Comparison of ENCODE assay signal across 15 cellular contexts in the genomic region with DNA sequence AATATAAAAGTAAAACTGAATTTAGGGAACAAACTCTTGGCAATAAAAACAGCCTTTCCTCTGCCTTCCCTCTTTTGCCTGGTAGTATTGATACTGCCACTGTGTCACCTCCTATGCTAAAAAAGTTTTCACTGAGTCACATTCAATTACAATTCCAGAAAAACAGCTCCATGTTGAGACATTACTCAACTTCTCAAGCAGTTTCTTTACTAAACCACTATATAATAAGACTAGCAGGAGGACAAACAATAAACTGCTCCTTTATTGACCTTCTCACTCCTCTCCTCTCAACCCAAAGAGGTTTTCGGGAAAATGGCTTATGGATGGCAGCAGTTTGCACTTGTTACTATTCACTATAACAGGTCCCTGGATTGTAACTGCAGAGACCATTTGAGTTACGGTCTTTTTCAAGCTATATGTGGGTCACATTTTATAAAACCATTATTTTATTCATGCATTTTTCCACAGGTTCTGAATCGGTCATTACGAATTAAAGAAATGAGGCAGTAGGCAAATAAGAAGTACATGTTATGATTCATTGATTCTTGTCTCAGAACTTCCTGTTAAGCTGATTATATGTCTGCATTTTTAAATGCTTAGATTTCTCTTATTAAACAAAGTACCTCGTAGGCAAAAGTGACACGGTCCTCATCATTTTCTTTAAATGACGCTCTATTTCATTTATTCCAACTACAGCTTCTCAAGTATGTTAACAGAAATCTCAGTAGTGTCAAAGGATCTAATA. TPM values are rescaled to one million over a fixed set of nuclear protein-coding genes. Genes with fewer than 3 reads are reported as not detected.
DNase-seq lines count a peak whose midpoint lies in the region; FAIRE-seq and TF ChIP-seq lines count a peak whose summit lies in the region.
"Had no signal": no experiment of that assay in that cellular context is flagged by ENCODE, and none has a peak within 500 bp of the region (broad histone marks: within the 10 kb centered on the region; RNA-seq: fewer than 3 reads in every experiment).

No MANE protein-coding gene starts in this region.

- H3K9me3 ChIP-seq in MG63 (peaks cover 4% of the 10 kb centered on the region), neural progenitor cell (ENCODE audit: low read depth) (no peaks in the 10 kb centered on the region), spleen (no peaks in the 10 kb centered on the region), small intestine (ENCODE audit: control insufficient read depth, low read depth) (no peaks in the 10 kb centered on the region)

- TF ChIP-seq POLR2A in spleen (IDR thresholded peaks at IDR 0.05), result no peak

- intact Hi-C loops in Calu3 (cut with micrococcal nuclease; ENCODE audit: unreplicated experiment) (no loop called here), dorsolateral prefrontal cortex (cut with DNase I) (no loop called here), spleen (cut with DNase I; ENCODE audit: low total_unique reads) (no loop called here)

- H3K4me1 Mint-ChIP-seq in Calu3 (ENCODE audit: low read depth, unreplicated experiment) (no peaks in the 10 kb centered on the region), neural progenitor cell (peaks cover 31% of the 10 kb centered on the region)

- CTCF ChIA-PET in Calu3 (lab: Charles Lee), result no interaction called here

- H2AFZ ChIP-seq in neural progenitor cell (replicated peaks), result no peak overlapping the region

- H3K9me3 Mint-ChIP-seq in Calu3 (ENCODE audit: low read depth, unreplicated experiment) (no peaks in the 10 kb centered on the region), neural progenitor cell (no peaks in the 10 kb centered on the region)

- peaks cover 21% of the 10 kb centered on the region for H3K36me3 Mint-ChIP-seq in Calu3 (ENCODE audit: insufficient read depth, unreplicated experiment)
- H3K36me3 Mint-ChIP-seq in neural progenitor cell, result peaks cover 13% of the 10 kb centered on the region

- peaks cover 2% of the 10 kb centered on the region for H3F3A ChIP-seq in neural progenitor cell (ENCODE audit: low read depth)

- peak overlapping the region in 1 of 59 donors; percentile 5 for H3K27ac ChIP-seq in dorsolateral prefrontal cortex
- no peak overlapping the region for H3K27ac ChIP-seq in neural progenitor cell
- H3K27ac ChIP-seq in spleen, result peak overlapping the region in 3 of 8 donors; percentile 3 to 26 (median 5)
- no peak overlapping the region for H3K27ac ChIP-seq in small intestine (ENCODE audit: low read depth in 1 of 2, low read length in 1 of 2)

- peak overlapping the region; percentile 76 for H3K4me3 ChIP-seq in MG63
- peak overlapping the region in 42 of 59 donors; percentile 1 to 92 (median 82) for H3K4me3 ChIP-seq in dorsolateral prefrontal cortex
- no peak overlapping the region for H3K4me3 ChIP-seq in neural progenitor cell
- H3K4me3 ChIP-seq in spleen, result peak overlapping the region in 2 of 8 donors; percentile 13 to 88
- no peak overlapping the region for H3K4me3 ChIP-seq in small intestine (ENCODE audit: low read depth in 1 of 2, low read length in 2 of 2)

- no peak for FAIRE-seq in small intestine (lab: Jason Lieb, UNC)

- in situ Hi-C loops in GM13976 (cut with MboI; ENCODE audit: low sequenced_read_pairs, unreplicated experiment), result no loop called here

- peak overlapping the region; percentile 24 for H3K4me2 ChIP-seq in neural progenitor cell

- H3K4me1 ChIP-seq in neural progenitor cell, result peaks cover 13% of the 10 kb centered on the region
- H3K4me1 ChIP-seq in spleen, result peaks cover 15 to 66% (median 40%) of the 10 kb centered on the region in 6 donors
- peaks cover 0 to 3% of the 10 kb centered on the region in 2 donors for H3K4me1 ChIP-seq in small intestine (ENCODE audit: control insufficient read depth in 2 of 2, insufficient read depth in 1 of 2, low read depth in 1 of 2, low read length in 1 of 2)

- peaks cover 33% of the 10 kb centered on the region for H3K79me2 ChIP-seq in neural progenitor cell (ENCODE audit: low read depth)

- H3K27me3 ChIP-seq in MG63 (no peaks in the 10 kb centered on the region; the same call in 1 of the 2 replicates), dorsolateral prefrontal cortex (no peaks in the 10 kb centered on the region), neural progenitor cell (no peaks in the 10 kb centered on the region), spleen (replicated peaks in 1 of 7) (no peaks in the 10 kb centered on the region), small intestine (ENCODE audit: control insufficient read depth in 2 of 2, insufficient read depth in 2 of 2, low read length in 2 of 2) (no peaks in the 10 kb centered on the region)

- H3K9ac ChIP-seq in neural progenitor cell, result no peak overlapping the region

- no peak for DNase-seq in Calu3
- DNase-seq in MG63, result no peak
- DNase-seq in dorsolateral prefrontal cortex, result no peak
- DNase-seq in neural progenitor cell (ENCODE audit: low spot score), result no peak
- DNase-seq in spleen, result no peak
- DNase-seq in NCI-H1436 (lab: John Stamatoyannopoulos, UW), result no peak
- DNase-seq in small intestine, result no peak
- no peak for DNase-seq in GM13976 (ENCODE audit: low spot score)
- DNase-seq: activated effector memory CD4-positive, alpha-beta T cell treated with Interleukin-2 at 50 U/mL for 16 hours; caudate nucleus; DMS153; KG1; NCI-H2171; RPMI8226; stimulated activated naive CD8-positive, alpha-beta T cell treated with anti-CD3 and anti-CD28 coated beads, Interleukin-15, Interleukin-2, amounts not matched to agents 100 U/mL and 50 U/mL, for 24 hours had no signal

- WGBS in spleen, 5 donors, result 67 to 80% (median 70%) methylated on average over 7 of the region's 7 CpGs
- 63 to 74% (median 66%) methylated on average over 7 of the region's 7 CpGs for WGBS in small intestine, 3 donors

- no TSS peak for BruUV-seq in Calu3 (replicated peaks; lab: Mats Ljungman, UMichigan)

- H3K27ac Mint-ChIP-seq in Calu3 (ENCODE audit: unreplicated experiment) (no peak overlapping the region), neural progenitor cell (no peak overlapping the region)

- H3K36me3 ChIP-seq in MG63 (peaks cover 48% of the 10 kb centered on the region), neural progenitor cell (no peaks in the 10 kb centered on the region), spleen (peaks cover 0 to 40% (median 11%) of the 10 kb centered on the region in 6 donors), small intestine (ENCODE audit: control insufficient read depth in 2 of 2, insufficient read depth in 2 of 2, low read length in 2 of 2) (peaks cover 2 to 12% of the 10 kb centered on the region in 2 donors)

- peak overlapping the region; percentile 37 for H3K4me3 Mint-ChIP-seq in Calu3 (ENCODE audit: low read depth, unreplicated experiment)
- peak overlapping the region; percentile 24 for H3K4me3 Mint-ChIP-seq in neural progenitor cell

- no peaks in the 10 kb centered on the region for H4K20me1 ChIP-seq in neural progenitor cell (ENCODE audit: low read depth)

- TF ChIP-seq CTCF in Calu3 (IDR thresholded peaks at IDR 0.05; ENCODE audit: unreplicated experiment) (no peak), dorsolateral prefrontal cortex (IDR thresholded peaks at IDR 0.05 in 54 of 56, conservative IDR thresholded peaks at IDR 0.05 in 2 of 56; ENCODE audit: low read depth in 1 of 56, partially characterized antibody in 56 of 56) (no peak), neural progenitor cell (IDR thresholded peaks at IDR 0.05) (no peak), spleen (IDR thresholded peaks at IDR 0.05 in 8 of 11, conservative IDR thresholded peaks at IDR 0.05 in 3 of 11) (no peak), GM13976 (IDR thresholded peaks at IDR 0.05; ENCODE audit: borderline replicate concordance, control extremely low read depth, extremely low read depth, insufficient read depth, missing control alignments) (no peak)

- H3K27me3 Mint-ChIP-seq in Calu3 (ENCODE audit: unreplicated experiment) (no peaks in the 10 kb centered on the region), neural progenitor cell (ENCODE audit: insufficient read depth, low read depth) (no peaks in the 10 kb centered on the region)

RNA-seq across cellular contexts. Expression of gene ZDHHC21, which starts 2.1 kb away (rescaled TPM):
- 10.6 and 11.8 TPM in 2 replicates for total RNA-seq in Calu3 (2022)
- total RNA-seq in MG63 (2014; rRNA removed; shearing (Covaris generic); ENCODE audit: low replicate concordance), result 75.4 and 95.2 TPM in 2 replicates
- total RNA-seq in dorsolateral prefrontal cortex, result 10 to 100 TPM; 19.9 to 50.4 (median 35.9) TPM
- 14.4 and 22.5 TPM in 2 replicates for total RNA-seq in neural progenitor cell (ENCODE audit: low replicate concordance)
- 10 to 100 TPM; 17.6 to 30.7 (median 20.8) TPM for total RNA-seq in spleen
- polyA plus RNA-seq in spleen, result 1 to 10 TPM; 4.9 to 7.6 (median 7.4) TPM
- polyA plus RNA-seq in small intestine, result 1 to 10 TPM; 3.2 to 6.0 (median 3.8) TPM

RNA-seq across cellular contexts. Expression of gene CER1, which starts 31.4 kb away (rescaled TPM):
- total RNA-seq in Calu3 (2022) (not detected in 2 replicates), dorsolateral prefrontal cortex (1 to 10 TPM in 1 of 120 experiments, under 1 TPM in 37, not detected in 82; 0.25 to 1.0 (median 0.62) TPM), neural progenitor cell (ENCODE audit: low replicate concordance) (0.11 TPM in 1 of 2 replicates, not detected in the other), spleen (not detected)
- not detected in 2 replicates for total RNA-seq in MG63 (2014; rRNA removed; shearing (Covaris generic); ENCODE audit: low replicate concordance)
- polyA plus RNA-seq in spleen (not detected), small intestine (under 1 TPM in 1 of 3 donors, not detected in 2; 0.04 TPM)

Comparison
In these comparisons a context has a peak if more than half of its experiments do, and no peak if none do; other contexts are left out.
1. H3K4me3 ChIP-seq: peak in MG63 (single experiment) and dorsolateral prefrontal cortex (42 of 59); none in neural progenitor cell (single experiment) and small intestine (0 of 2).